ENCODE assay signal across 1 cellular context in the genomic region with DNA sequence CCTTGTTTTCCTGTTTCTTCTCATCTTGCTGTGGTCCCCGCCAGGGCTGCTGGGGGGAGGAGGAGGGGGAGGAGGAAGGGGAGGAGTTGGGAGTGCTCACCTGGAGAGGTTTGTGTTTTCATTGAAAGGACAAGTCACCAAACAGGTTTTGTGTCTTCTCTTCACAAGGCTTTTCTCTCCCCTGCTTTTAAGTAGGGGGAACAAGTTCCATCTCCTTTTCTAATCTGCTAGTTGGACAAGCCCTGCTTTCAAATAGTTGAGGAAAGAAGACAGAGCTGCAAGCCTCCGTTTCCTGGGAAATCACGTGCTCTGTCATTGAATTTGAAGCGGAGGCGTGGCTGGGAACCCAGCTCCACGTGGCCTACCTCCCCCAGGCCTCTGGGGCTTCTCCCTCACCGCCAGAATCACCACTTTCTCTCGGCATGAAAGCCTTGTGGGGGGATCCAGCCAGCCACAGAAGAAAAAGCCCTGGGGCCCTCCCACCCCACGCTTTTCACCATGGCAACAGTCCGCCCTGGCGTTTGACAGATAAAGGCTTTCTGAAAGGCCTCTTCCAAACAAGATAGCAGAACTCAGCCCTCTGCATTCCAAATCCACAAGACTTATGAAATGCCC.
TF ChIP-seq lines count a peak whose summit lies in the region.

No MANE protein-coding gene starts in this region.

TF ChIP-seq in HepG2, 621 proteins besides CTCF, POLR2A, EP300 and RAD21 (continued from another document and continues in another):
- peak; percentile 58; the same call in 1 of the 2 replicates for TF ChIP-seq NFIC (IDR thresholded peaks at IDR 0.05; ENCODE audit: low read length)
- no peak for TF ChIP-seq RXRA (CRISPR knock-in tag; IDR thresholded peaks at IDR 0.05)
- TF ChIP-seq, protein P1, sequence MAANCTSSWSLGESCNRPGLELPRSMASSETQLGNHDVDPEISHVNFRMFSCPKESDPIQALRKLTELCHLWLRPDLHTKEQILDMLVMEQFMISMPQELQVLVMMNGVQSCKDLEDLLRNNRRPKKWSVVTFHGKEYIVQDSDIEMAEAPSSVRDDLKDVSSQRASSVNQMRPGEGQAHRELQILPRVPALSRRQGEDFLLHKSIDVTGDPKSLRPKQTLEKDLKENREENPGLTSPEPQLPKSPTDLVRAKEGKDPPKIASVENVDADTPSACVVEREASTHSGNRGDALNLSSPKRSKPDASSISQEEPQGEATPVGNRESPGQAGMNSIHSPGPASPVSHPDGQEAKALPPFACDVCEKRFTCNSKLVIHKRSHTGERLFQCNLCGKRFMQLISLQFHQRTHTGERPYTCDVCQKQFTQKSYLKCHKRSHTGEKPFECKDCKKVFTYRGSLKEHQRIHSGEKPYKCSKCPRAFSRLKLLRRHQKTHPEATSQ (CRISPR knock-in tag; IDR thresholded peaks at IDR 0.05; ENCODE audit: borderline replicate concordance): no peak; the same call in 1 of the 2 replicates
- TF ChIP-seq ZNF746 (CRISPR knock-in tag; IDR thresholded peaks at IDR 0.05): peak; percentile 80; the same call in 1 of the 2 replicates
- TF ChIP-seq TFDP2 (CRISPR knock-in tag; IDR thresholded peaks at IDR 0.05): peak; percentile 55; the same call in 1 of the 2 replicates
- peak; percentile 77; the same call in 1 of the 2 replicates for TF ChIP-seq KLF11 (CRISPR knock-in tag; IDR thresholded peaks at IDR 0.05)
- TF ChIP-seq HHEX (CRISPR knock-in tag; IDR thresholded peaks at IDR 0.05): no peak
- no peak; the same call in 1 of the 2 replicates for TF ChIP-seq ZNF414 (CRISPR knock-in tag; IDR thresholded peaks at IDR 0.05)
- TF ChIP-seq JUND (CRISPR knock-in tag; IDR thresholded peaks at IDR 0.05): no peak
- TF ChIP-seq PRDM4 (CRISPR knock-in tag; IDR thresholded peaks at IDR 0.05; ENCODE audit: borderline replicate concordance): 0 out of 2 replicates have a peak, but pooled peaks have one; percentile 58
- no peak for TF ChIP-seq ZFAT (CRISPR knock-in tag; conservative IDR thresholded peaks at IDR 0.05)
- TF ChIP-seq MYC (CRISPR knock-in tag; IDR thresholded peaks at IDR 0.05; ENCODE audit: borderline replicate concordance): peak; percentile 89
- TF ChIP-seq ZNF749 (CRISPR knock-in tag; IDR thresholded peaks at IDR 0.05; ENCODE audit: borderline replicate concordance): no peak
- peak; percentile 76 for TF ChIP-seq SOX5 (CRISPR knock-in tag; IDR thresholded peaks at IDR 0.05; ENCODE audit: borderline replicate concordance)
- TF ChIP-seq NR2C2 (CRISPR knock-in tag; IDR thresholded peaks at IDR 0.05; ENCODE audit: borderline replicate concordance): no peak
- 0 out of 2 replicates have a peak, but pooled peaks have one; percentile 35 for TF ChIP-seq FOXK1 (CRISPR knock-in tag; IDR thresholded peaks at IDR 0.05; ENCODE audit: borderline replicate concordance, low read depth)
- 0 out of 2 replicates have a peak, but pooled peaks have one; percentile 41 for TF ChIP-seq ZNF839 (CRISPR knock-in tag; IDR thresholded peaks at IDR 0.05; ENCODE audit: borderline replicate concordance)
- TF ChIP-seq NFKBIZ (CRISPR knock-in tag; IDR thresholded peaks at IDR 0.05): no peak
- no peak for TF ChIP-seq TP53 (CRISPR knock-in tag; conservative IDR thresholded peaks at IDR 0.05)
- TF ChIP-seq KIAA2018 (CRISPR knock-in tag; IDR thresholded peaks at IDR 0.05; ENCODE audit: borderline replicate concordance): no peak
- no peak for TF ChIP-seq RBM22 (optimal IDR thresholded peaks at IDR 0.05; ENCODE audit: low read length)
- 0 out of 2 replicates have a peak, but pooled peaks have one; percentile 25 for TF ChIP-seq NFYC (CRISPR knock-in tag; IDR thresholded peaks at IDR 0.05)
- peak; percentile 79; the same call in 1 of the 2 replicates for TF ChIP-seq HMGXB3 (CRISPR knock-in tag; IDR thresholded peaks at IDR 0.05; ENCODE audit: borderline replicate concordance)
- no peak for TF ChIP-seq MATR3 (CRISPR knock-in tag; IDR thresholded peaks at IDR 0.05)
- TF ChIP-seq, protein P2, sequence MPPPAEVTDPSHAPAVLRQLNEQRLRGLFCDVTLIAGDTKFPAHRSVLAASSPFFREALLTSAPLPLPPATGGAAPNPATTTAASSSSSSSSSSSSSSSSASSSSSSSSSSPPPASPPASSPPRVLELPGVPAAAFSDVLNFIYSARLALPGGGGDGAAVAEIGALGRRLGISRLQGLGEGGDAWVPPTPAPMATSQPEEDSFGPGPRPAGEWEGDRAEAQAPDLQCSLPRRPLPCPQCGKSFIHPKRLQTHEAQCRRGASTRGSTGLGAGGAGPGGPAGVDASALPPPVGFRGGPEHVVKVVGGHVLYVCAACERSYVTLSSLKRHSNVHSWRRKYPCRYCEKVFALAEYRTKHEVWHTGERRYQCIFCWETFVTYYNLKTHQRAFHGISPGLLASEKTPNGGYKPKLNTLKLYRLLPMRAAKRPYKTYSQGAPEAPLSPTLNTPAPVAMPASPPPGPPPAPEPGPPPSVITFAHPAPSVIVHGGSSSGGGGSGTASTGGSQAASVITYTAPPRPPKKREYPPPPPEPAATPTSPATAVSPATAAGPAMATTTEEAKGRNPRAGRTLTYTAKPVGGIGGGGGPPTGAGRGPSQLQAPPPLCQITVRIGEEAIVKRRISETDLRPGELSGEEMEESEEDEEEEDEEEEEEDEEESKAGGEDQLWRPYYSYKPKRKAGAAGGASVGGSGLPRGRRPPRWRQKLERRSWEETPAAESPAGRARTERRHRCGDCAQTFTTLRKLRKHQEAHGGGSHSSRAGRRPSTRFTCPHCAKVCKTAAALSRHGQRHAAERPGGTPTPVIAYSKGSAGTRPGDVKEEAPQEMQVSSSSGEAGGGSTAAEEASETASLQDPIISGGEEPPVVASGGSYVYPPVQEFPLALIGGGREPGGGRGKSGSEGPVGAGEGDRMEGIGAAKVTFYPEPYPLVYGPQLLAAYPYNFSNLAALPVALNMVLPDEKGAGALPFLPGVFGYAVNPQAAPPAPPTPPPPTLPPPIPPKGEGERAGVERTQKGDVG (CRISPR knock-in tag; IDR thresholded peaks at IDR 0.05; ENCODE audit: borderline replicate concordance): 0 out of 2 replicates have a peak, but pooled peaks have one; percentile 19
- TF ChIP-seq, protein P3, sequence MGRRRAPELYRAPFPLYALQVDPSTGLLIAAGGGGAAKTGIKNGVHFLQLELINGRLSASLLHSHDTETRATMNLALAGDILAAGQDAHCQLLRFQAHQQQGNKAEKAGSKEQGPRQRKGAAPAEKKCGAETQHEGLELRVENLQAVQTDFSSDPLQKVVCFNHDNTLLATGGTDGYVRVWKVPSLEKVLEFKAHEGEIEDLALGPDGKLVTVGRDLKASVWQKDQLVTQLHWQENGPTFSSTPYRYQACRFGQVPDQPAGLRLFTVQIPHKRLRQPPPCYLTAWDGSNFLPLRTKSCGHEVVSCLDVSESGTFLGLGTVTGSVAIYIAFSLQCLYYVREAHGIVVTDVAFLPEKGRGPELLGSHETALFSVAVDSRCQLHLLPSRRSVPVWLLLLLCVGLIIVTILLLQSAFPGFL (CRISPR knock-in tag; IDR thresholded peaks at IDR 0.05): no peak
- no peak for TF ChIP-seq ZNF773 (CRISPR knock-in tag; IDR thresholded peaks at IDR 0.05; ENCODE audit: borderline replicate concordance)
